ENCODE assay signal across 20 cellular contexts in genomic region chr9:97688654-97689053, GRCh38.
"Had no signal": no experiment of that assay in that cellular context is flagged by ENCODE, and none has a peak within 500 bp of the region (broad histone marks: within the 10 kb centered on the region; RNA-seq: fewer than 3 reads in every experiment).

No MANE protein-coding gene starts in this region.

- ATAC-seq: activated naive CD4-positive, alpha-beta T cell treated with anti-CD3 and anti-CD28 coated beads, Interleukin-2, amount 50 U/mL, for 72 hours; gastroesophageal sphincter; heart right ventricle; left lung; mucosa of descending colon; natural killer cell; stimulated activated naive CD8-positive, alpha-beta T cell treated with anti-CD3 and anti-CD28 coated beads, Interleukin-15, Interleukin-2, amounts not matched to agents 100 U/mL and 50 U/mL, for 24 hours had no signal

- H3K9me3 Mint-ChIP-seq: activated naive CD4-positive, alpha-beta T cell treated with anti-CD3 and anti-CD28 coated beads, Interleukin-2, amount 50 U/mL, for 72 hours; endodermal cell; natural killer cell had no signal

- H3K27me3 ChIP-seq: gastroesophageal sphincter, heart right ventricle, left lung, neutrophil, right atrium auricular region, transverse colon had no signal

- H3K27ac Mint-ChIP-seq: endodermal cell had no signal

- H3K27ac ChIP-seq: gastroesophageal sphincter, heart right ventricle, left lung, neutrophil, right atrium auricular region, skin epidermis, transverse colon had no signal

- H3K4me1 ChIP-seq: left lung, right atrium auricular region, transverse colon had no signal

- H3K4me3 ChIP-seq: gastroesophageal sphincter, heart right ventricle, left lung, mucosa of descending colon, right atrium auricular region, skin epidermis, transverse colon had no signal

- DNase-seq: activated CD4-positive, alpha-beta T cell treated with anti-CD3 and anti-CD28 coated beads, Interleukin-2, amount 50 U/mL, for 1 hour; activated effector memory CD4-positive, alpha-beta T cell treated with Interleukin-2 at 50 U/mL for 16 hours; aorta; endodermal cell; erythroblast; heart right ventricle; islet precursor cell; left lung; mammary epithelial cell; mucosa of descending colon; natural killer cell; stimulated activated CD4-positive, alpha-beta T cell treated with anti-CD3 and anti-CD28 coated beads, Interleukin-4, amount 100 ng/mL, for 4 hours; stimulated activated CD8-positive, alpha-beta memory T cell treated with anti-CD3 and anti-CD28 coated beads, Interleukin-4, amount 100 ng/mL, for 48 hours; stimulated activated naive CD8-positive, alpha-beta T cell treated with anti-CD3 and anti-CD28 coated beads, Interleukin-15, Interleukin-2, amounts not matched to agents 100 U/mL and 50 U/mL, for 24 hours; transverse colon had no signal

- H3K4me3 Mint-ChIP-seq: endodermal cell, natural killer cell had no signal

- H3K9me3 ChIP-seq: gastroesophageal sphincter, heart right ventricle, left lung, mucosa of descending colon, neutrophil, right atrium auricular region, transverse colon had no signal
